17 cellular contexts compared by ENCODE assay signal in genomic region chr15:62644216-62644873, GRCh38.
"Had no signal": no experiment of that assay in that cellular context is flagged by ENCODE, and none has a peak within 500 bp of the region (broad histone marks: within the 10 kb centered on the region; RNA-seq: fewer than 3 reads in every experiment).

No MANE protein-coding gene starts in this region.

- H3K4me3 ChIP-seq: breast epithelium, dorsolateral prefrontal cortex, gastroesophageal sphincter, hepatocyte, left lung, spleen, stomach, thoracic aorta had no signal

- H3K9me3 ChIP-seq: breast epithelium, gastroesophageal sphincter, left lung, spleen, stomach, thoracic aorta had no signal

- H3K4me3 Mint-ChIP-seq: activated CD4-positive, alpha-beta T cell treated with anti-CD3 and anti-CD28 coated beads, Interleukin-2, amount 10 ng/mL, durations not matched to agents 7 days and 5 days; activated naive CD8-positive, alpha-beta T cell treated with anti-CD3 and anti-CD28 coated beads for 36 hours; endodermal cell; naive thymus-derived CD8-positive, alpha-beta T cell had no signal

- H3K36me3 ChIP-seq: breast epithelium, gastroesophageal sphincter, left lung, spleen, stomach, thoracic aorta had no signal

- H3K36me3 Mint-ChIP-seq: activated naive CD8-positive, alpha-beta T cell treated with anti-CD3 and anti-CD28 coated beads for 36 hours; naive thymus-derived CD8-positive, alpha-beta T cell had no signal

- DNase-seq: activated CD4-positive, alpha-beta T cell treated with anti-CD3 and anti-CD28 coated beads, Interleukin-2, amount 10 ng/mL, durations not matched to agents 7 days and 5 days; activated CD4-positive, CD25-positive, alpha-beta regulatory T cell; activated CD8-positive, alpha-beta memory T cell treated with anti-CD3 and anti-CD28 coated beads for 24 hours; activated naive CD8-positive, alpha-beta T cell treated with anti-CD3 and anti-CD28 coated beads for 36 hours; dorsolateral prefrontal cortex; endodermal cell; kidney; left lung; mammary epithelial cell; naive thymus-derived CD8-positive, alpha-beta T cell; spleen; stomach; T-helper 2 cell had no signal

- H3K9me3 Mint-ChIP-seq: activated CD4-positive, alpha-beta T cell treated with anti-CD3 and anti-CD28 coated beads, Interleukin-2, amount 10 ng/mL, durations not matched to agents 7 days and 5 days; activated naive CD8-positive, alpha-beta T cell treated with anti-CD3 and anti-CD28 coated beads for 36 hours; naive thymus-derived CD8-positive, alpha-beta T cell had no signal

- H3K4me1 ChIP-seq: breast epithelium had no signal

- H3K27me3 ChIP-seq: breast epithelium, dorsolateral prefrontal cortex, gastroesophageal sphincter, hepatocyte, left lung, spleen, stomach had no signal

- ATAC-seq: left lung; naive thymus-derived CD8-positive, alpha-beta T cell had no signal

- H3K27ac Mint-ChIP-seq: activated CD4-positive, alpha-beta T cell treated with anti-CD3 and anti-CD28 coated beads, Interleukin-2, amount 10 ng/mL, durations not matched to agents 7 days and 5 days; activated naive CD8-positive, alpha-beta T cell treated with anti-CD3 and anti-CD28 coated beads for 36 hours; endodermal cell; naive thymus-derived CD8-positive, alpha-beta T cell had no signal

- H3K27ac ChIP-seq: breast epithelium, dorsolateral prefrontal cortex, gastroesophageal sphincter, hepatocyte, left lung, spleen, thoracic aorta had no signal
